Comparison of ENCODE assay signal across 21 cellular contexts in genomic region chr4:32697281-32697814, GRCh38.
"Had no signal": no experiment of that assay in that cellular context is flagged by ENCODE, and none has a peak within 500 bp of the region (broad histone marks: within the 10 kb centered on the region; RNA-seq: fewer than 3 reads in every experiment).

No MANE protein-coding gene starts in this region.

- H3K27ac ChIP-seq: brain microvascular endothelial cell, coronary artery, esophagus muscularis mucosa, heart right ventricle, left lung, parathyroid adenoma, right lobe of liver, tibial nerve, uterus had no signal

- H3K4me3 Mint-ChIP-seq: activated CD8-positive, alpha-beta memory T cell treated with anti-CD3 and anti-CD28 coated beads, Interleukin-2, amount 10 ng/mL, durations not matched to agents 7 days and 5 days; activated naive CD4-positive, alpha-beta T cell treated with anti-CD3 and anti-CD28 coated beads, Interleukin-2, amount 10 ng/mL, durations not matched to agents 7 days and 5 days; activated naive CD8-positive, alpha-beta T cell treated with anti-CD3 and anti-CD28 coated beads, Interleukin-2, amount 50 U/mL, for 24 hours; central memory CD8-positive, alpha-beta T cell; nephron; stimulated activated naive CD8-positive, alpha-beta T cell treated with anti-CD3 and anti-CD28 coated beads, Interleukin-15, Interleukin-2, amounts not matched to agents 100 ng/mL and 50 ng/mL, for 24 hours had no signal

- H3K9ac ChIP-seq: parathyroid adenoma had no signal

- H3K27me3 ChIP-seq: brain microvascular endothelial cell, esophagus muscularis mucosa, heart right ventricle, left lung, right lobe of liver, tibial nerve, uterus had no signal

- H3K9me3 ChIP-seq: esophagus muscularis mucosa, left lung, right lobe of liver, tibial nerve, uterus had no signal

- H3K36me3 ChIP-seq: brain microvascular endothelial cell, esophagus muscularis mucosa, heart right ventricle, left lung, right lobe of liver, tibial nerve, uterus had no signal

- H3K4me1 Mint-ChIP-seq: activated CD8-positive, alpha-beta memory T cell treated with anti-CD3 and anti-CD28 coated beads, Interleukin-2, amount 10 ng/mL, durations not matched to agents 7 days and 5 days; activated naive CD4-positive, alpha-beta T cell treated with anti-CD3 and anti-CD28 coated beads, Interleukin-2, amount 10 ng/mL, durations not matched to agents 7 days and 5 days; activated naive CD8-positive, alpha-beta T cell treated with anti-CD3 and anti-CD28 coated beads, Interleukin-2, amount 50 U/mL, for 24 hours; central memory CD8-positive, alpha-beta T cell; nephron had no signal

- H3K36me3 Mint-ChIP-seq: activated CD8-positive, alpha-beta memory T cell treated with anti-CD3 and anti-CD28 coated beads, Interleukin-2, amount 10 ng/mL, durations not matched to agents 7 days and 5 days; activated naive CD4-positive, alpha-beta T cell treated with anti-CD3 and anti-CD28 coated beads, Interleukin-2, amount 10 ng/mL, durations not matched to agents 7 days and 5 days had no signal

- DNase-seq: activated CD4-positive, alpha-beta T cell treated with anti-CD3 and anti-CD28 coated beads, Interleukin-2, amount 50 U/mL, for 48 hours; activated CD8-positive, alpha-beta memory T cell treated with anti-CD3 and anti-CD28 coated beads, Interleukin-2, amount 10 ng/mL, durations not matched to agents 7 days and 5 days; activated naive CD4-positive, alpha-beta T cell treated with anti-CD3 and anti-CD28 coated beads, Interleukin-2, amount 10 ng/mL, durations not matched to agents 7 days and 5 days; activated naive CD8-positive, alpha-beta T cell treated with anti-CD3 and anti-CD28 coated beads, Interleukin-2, amount 50 U/mL, for 24 hours; aorta; brain microvascular endothelial cell; heart right ventricle; left lung; midbrain; right lobe of liver; small intestine; stimulated activated CD4-positive, alpha-beta T cell treated with anti-CD3 and anti-CD28 coated beads, Interleukin-15, amount 100 ng/mL, for 24 hours; stimulated activated CD4-positive, alpha-beta T cell treated with anti-CD3 and anti-CD28 coated beads, Interleukin-2, amount 100 ng/mL, for 48 hours; uterus had no signal

- H3K4me3 ChIP-seq: coronary artery, esophagus muscularis mucosa, heart right ventricle, left lung, right lobe of liver, tibial nerve, uterus had no signal

- ATAC-seq: activated CD8-positive, alpha-beta memory T cell treated with anti-CD3 and anti-CD28 coated beads, Interleukin-2, amount 10 ng/mL, durations not matched to agents 7 days and 5 days; activated naive CD8-positive, alpha-beta T cell treated with anti-CD3 and anti-CD28 coated beads, Interleukin-2, amount 50 U/mL, for 24 hours; heart right ventricle; left lung; right lobe of liver had no signal

- H3K27me3 Mint-ChIP-seq: activated CD8-positive, alpha-beta memory T cell treated with anti-CD3 and anti-CD28 coated beads, Interleukin-2, amount 10 ng/mL, durations not matched to agents 7 days and 5 days; activated naive CD4-positive, alpha-beta T cell treated with anti-CD3 and anti-CD28 coated beads, Interleukin-2, amount 10 ng/mL, durations not matched to agents 7 days and 5 days; activated naive CD8-positive, alpha-beta T cell treated with anti-CD3 and anti-CD28 coated beads, Interleukin-2, amount 50 U/mL, for 24 hours; central memory CD8-positive, alpha-beta T cell; stimulated activated naive CD8-positive, alpha-beta T cell treated with anti-CD3 and anti-CD28 coated beads, Interleukin-15, Interleukin-2, amounts not matched to agents 100 ng/mL and 50 ng/mL, for 24 hours had no signal

- H3K27ac Mint-ChIP-seq: activated CD8-positive, alpha-beta memory T cell treated with anti-CD3 and anti-CD28 coated beads, Interleukin-2, amount 10 ng/mL, durations not matched to agents 7 days and 5 days; activated naive CD4-positive, alpha-beta T cell treated with anti-CD3 and anti-CD28 coated beads, Interleukin-2, amount 10 ng/mL, durations not matched to agents 7 days and 5 days; activated naive CD8-positive, alpha-beta T cell treated with anti-CD3 and anti-CD28 coated beads, Interleukin-2, amount 50 U/mL, for 24 hours; nephron; stimulated activated naive CD8-positive, alpha-beta T cell treated with anti-CD3 and anti-CD28 coated beads, Interleukin-15, Interleukin-2, amounts not matched to agents 100 ng/mL and 50 ng/mL, for 24 hours had no signal

- H3K4me1 ChIP-seq: esophagus muscularis mucosa, heart right ventricle, left lung, parathyroid adenoma, right lobe of liver, tibial nerve, uterus had no signal
